In genomic region chr19:8017808-8018207, GRCh38 we compare ENCODE assay signal across 9 cellular contexts. TPM values are rescaled to one million over a fixed set of nuclear protein-coding genes. Genes with fewer than 3 reads are reported as not detected.
DNase-seq lines count a peak whose midpoint lies in the region; ATAC-seq lines count a peak whose summit lies in the region.
"Had no signal": no experiment of that assay in that cellular context is flagged by ENCODE, and none has a peak within 500 bp of the region (broad histone marks: within the 10 kb centered on the region; RNA-seq: fewer than 3 reads in every experiment).

No MANE protein-coding gene starts in this region.

- ATAC-seq in activated CD8-positive, alpha-beta memory T cell treated with anti-CD3 and anti-CD28 coated beads, Interleukin-2, amount 10 ng/mL, durations not matched to agents 7 days and 5 days: peak; percentile 89
- peak; percentile 76 for ATAC-seq in stimulated activated effector memory CD8-positive, alpha-beta T cell treated with anti-CD3 and anti-CD28 coated beads, Interleukin-12 subunit alpha, Interleukin-12 subunit beta, amount 100 ng/mL, for 72 hours
- no peak for ATAC-seq in GM18511 (IDR thresholded peaks at IDR 0.05; ENCODE audit: unreplicated experiment)
- ATAC-seq in HG03520 (IDR thresholded peaks at IDR 0.05; ENCODE audit: unreplicated experiment): no peak

- DNase-seq in activated CD8-positive, alpha-beta memory T cell treated with anti-CD3 and anti-CD28 coated beads, Interleukin-2, amount 10 ng/mL, durations not matched to agents 7 days and 5 days: peak; percentile 64
- no peak for DNase-seq in activated CD8-positive, alpha-beta memory T cell treated with anti-CD3 and anti-CD28 coated beads for 24 hours
- DNase-seq in NOMO-1 (lab: John Stamatoyannopoulos, UW; ENCODE audit: unreplicated experiment in 2 of 2) (peak; percentile 23 to 31), EL (no peak)
- DNase-seq in activated naive CD8-positive, alpha-beta T cell treated with anti-CD3 and anti-CD28 coated beads for 36 hours: peak; percentile 34
- DNase-seq in stimulated activated effector memory CD8-positive, alpha-beta T cell treated with anti-CD3 and anti-CD28 coated beads, Interleukin-12 subunit alpha, Interleukin-12 subunit beta, amount 100 ng/mL, for 72 hours (ENCODE audit: low spot score in 2 of 2): no peak

- H3K27me3 Mint-ChIP-seq in activated CD8-positive, alpha-beta memory T cell treated with anti-CD3 and anti-CD28 coated beads, Interleukin-2, amount 10 ng/mL, durations not matched to agents 7 days and 5 days: no peaks in the 10 kb centered on the region
- no peaks in the 10 kb centered on the region for H3K27me3 Mint-ChIP-seq in activated naive CD8-positive, alpha-beta T cell treated with anti-CD3 and anti-CD28 coated beads for 36 hours

- no peak overlapping the region for H3K4me3 Mint-ChIP-seq in activated CD8-positive, alpha-beta memory T cell treated with anti-CD3 and anti-CD28 coated beads, Interleukin-2, amount 10 ng/mL, durations not matched to agents 7 days and 5 days
- H3K4me3 Mint-ChIP-seq in activated naive CD8-positive, alpha-beta T cell treated with anti-CD3 and anti-CD28 coated beads for 36 hours: no peak overlapping the region
- no peak overlapping the region for H3K4me3 Mint-ChIP-seq in stimulated activated effector memory CD8-positive, alpha-beta T cell treated with anti-CD3 and anti-CD28 coated beads, Interleukin-12 subunit alpha, Interleukin-12 subunit beta, amount 100 ng/mL, for 72 hours

- CTCF ChIA-PET in activated CD8-positive, alpha-beta memory T cell treated with anti-CD3 and anti-CD28 coated beads, Interleukin-2, amount 10 ng/mL, durations not matched to agents 7 days and 5 days (lab: Charles Lee): interaction anchor here (1.0 to 2.0 kb wide), 3 partner anchors 12 to 236 kb away, joined by 3 to 8 read pairs (median 3); partner anchors contain the start of gene ELAVL1

- H3K4me1 Mint-ChIP-seq in activated CD8-positive, alpha-beta memory T cell treated with anti-CD3 and anti-CD28 coated beads, Interleukin-2, amount 10 ng/mL, durations not matched to agents 7 days and 5 days: peaks cover 9% of the 10 kb centered on the region
- H3K4me1 Mint-ChIP-seq in activated naive CD8-positive, alpha-beta T cell treated with anti-CD3 and anti-CD28 coated beads for 36 hours: peaks cover 5% of the 10 kb centered on the region
- H3K4me1 Mint-ChIP-seq in stimulated activated effector memory CD8-positive, alpha-beta T cell treated with anti-CD3 and anti-CD28 coated beads, Interleukin-12 subunit alpha, Interleukin-12 subunit beta, amount 100 ng/mL, for 72 hours: peaks cover 8% of the 10 kb centered on the region

- no peaks in the 10 kb centered on the region for H3K9me3 Mint-ChIP-seq in activated CD8-positive, alpha-beta memory T cell treated with anti-CD3 and anti-CD28 coated beads, Interleukin-2, amount 10 ng/mL, durations not matched to agents 7 days and 5 days (ENCODE audit: low read depth)
- no peaks in the 10 kb centered on the region for H3K9me3 Mint-ChIP-seq in activated naive CD8-positive, alpha-beta T cell treated with anti-CD3 and anti-CD28 coated beads for 36 hours
- no peaks in the 10 kb centered on the region for H3K9me3 Mint-ChIP-seq in stimulated activated effector memory CD8-positive, alpha-beta T cell treated with anti-CD3 and anti-CD28 coated beads, Interleukin-12 subunit alpha, Interleukin-12 subunit beta, amount 100 ng/mL, for 72 hours

- H3K27ac Mint-ChIP-seq in activated CD8-positive, alpha-beta memory T cell treated with anti-CD3 and anti-CD28 coated beads, Interleukin-2, amount 10 ng/mL, durations not matched to agents 7 days and 5 days: peak overlapping the region; percentile 19
- no peak overlapping the region for H3K27ac Mint-ChIP-seq in activated naive CD8-positive, alpha-beta T cell treated with anti-CD3 and anti-CD28 coated beads for 36 hours
- no peak overlapping the region for H3K27ac Mint-ChIP-seq in stimulated activated effector memory CD8-positive, alpha-beta T cell treated with anti-CD3 and anti-CD28 coated beads, Interleukin-12 subunit alpha, Interleukin-12 subunit beta, amount 100 ng/mL, for 72 hours

- H3K36me3 Mint-ChIP-seq in activated CD8-positive, alpha-beta memory T cell treated with anti-CD3 and anti-CD28 coated beads, Interleukin-2, amount 10 ng/mL, durations not matched to agents 7 days and 5 days: peaks cover 1% of the 10 kb centered on the region
- H3K36me3 Mint-ChIP-seq in activated naive CD8-positive, alpha-beta T cell treated with anti-CD3 and anti-CD28 coated beads for 36 hours: peaks cover 1% of the 10 kb centered on the region
- no peaks in the 10 kb centered on the region for H3K36me3 Mint-ChIP-seq in stimulated activated effector memory CD8-positive, alpha-beta T cell treated with anti-CD3 and anti-CD28 coated beads, Interleukin-12 subunit alpha, Interleukin-12 subunit beta, amount 100 ng/mL, for 72 hours

RNA-seq across cellular contexts. Expression of gene ELAVL1, which starts 12.4 kb away (rescaled TPM):
- total RNA-seq in activated CD8-positive, alpha-beta memory T cell treated with anti-CD3 and anti-CD28 coated beads, Interleukin-2, amount 10 ng/mL, durations not matched to agents 7 days and 5 days: 100 to 1,000 TPM; 119 to 150 TPM
- total RNA-seq in activated naive CD8-positive, alpha-beta T cell treated with anti-CD3 and anti-CD28 coated beads for 36 hours: 100 to 1,000 TPM; 169 to 172 TPM

RNA-seq across cellular contexts. Expression of gene CCL25, which starts 34.8 kb away (rescaled TPM):
- total RNA-seq in activated CD8-positive, alpha-beta memory T cell treated with anti-CD3 and anti-CD28 coated beads, Interleukin-2, amount 10 ng/mL, durations not matched to agents 7 days and 5 days: not detected
- 1 to 10 TPM in 1 of 2 experiments, under 1 TPM in 1; 0.30 to 1.2 TPM for total RNA-seq in activated naive CD8-positive, alpha-beta T cell treated with anti-CD3 and anti-CD28 coated beads for 36 hours
- total RNA-seq: RPMI7951 had no signal

Comparison
In these comparisons a context has a peak if more than half of its experiments do, and no peak if none do; other contexts are left out.
1. DNase-seq: peak in activated CD8-positive, alpha-beta memory T cell treated with anti-CD3 and anti-CD28 coated beads, Interleukin-2, amount 10 ng/mL, durations not matched to agents 7 days and 5 days (single experiment), NOMO-1 (2 of 2) and activated naive CD8-positive, alpha-beta T cell treated with anti-CD3 and anti-CD28 coated beads for 36 hours (single experiment); none in activated CD8-positive, alpha-beta memory T cell treated with anti-CD3 and anti-CD28 coated beads for 24 hours (single experiment), stimulated activated effector memory CD8-positive, alpha-beta T cell treated with anti-CD3 and anti-CD28 coated beads, Interleukin-12 subunit alpha, Interleukin-12 subunit beta, amount 100 ng/mL, for 72 hours (0 of 2) and EL (single experiment).
2. ATAC-seq: peak in activated CD8-positive, alpha-beta memory T cell treated with anti-CD3 and anti-CD28 coated beads, Interleukin-2, amount 10 ng/mL, durations not matched to agents 7 days and 5 days (single experiment) and stimulated activated effector memory CD8-positive, alpha-beta T cell treated with anti-CD3 and anti-CD28 coated beads, Interleukin-12 subunit alpha, Interleukin-12 subunit beta, amount 100 ng/mL, for 72 hours (single experiment); none in GM18511 (single experiment) and HG03520 (single experiment).